1 cellular context compared by ENCODE assay signal in the genomic region with DNA sequence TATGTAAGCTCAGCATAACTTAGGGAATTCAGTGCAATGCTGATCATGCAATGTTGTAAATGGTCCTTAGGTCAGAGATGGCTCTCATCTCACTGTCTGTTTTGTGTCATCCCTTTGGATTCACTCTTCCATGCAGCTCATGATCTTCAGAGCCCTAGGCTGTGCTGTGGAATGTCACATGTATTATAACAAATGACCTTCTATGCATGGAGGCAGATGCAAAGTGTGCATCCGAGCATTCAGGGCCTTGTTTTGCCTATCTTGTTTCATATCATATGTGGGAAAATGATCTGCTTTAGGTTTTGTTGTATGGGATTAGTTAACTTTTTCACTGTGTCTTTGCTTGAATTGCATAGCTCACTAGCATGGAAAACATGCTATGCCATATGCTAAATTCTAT.
TF ChIP-seq lines count a peak whose summit lies in the region.

No MANE protein-coding gene starts in this region.

TF ChIP-seq in SK-N-SH treated with all-trans-retinoic acid at 6 μM for 48 hours, 23 proteins besides CTCF, POLR2A, EP300 and RAD21 (continued from another document):
- TF ChIP-seq, protein P1, sequence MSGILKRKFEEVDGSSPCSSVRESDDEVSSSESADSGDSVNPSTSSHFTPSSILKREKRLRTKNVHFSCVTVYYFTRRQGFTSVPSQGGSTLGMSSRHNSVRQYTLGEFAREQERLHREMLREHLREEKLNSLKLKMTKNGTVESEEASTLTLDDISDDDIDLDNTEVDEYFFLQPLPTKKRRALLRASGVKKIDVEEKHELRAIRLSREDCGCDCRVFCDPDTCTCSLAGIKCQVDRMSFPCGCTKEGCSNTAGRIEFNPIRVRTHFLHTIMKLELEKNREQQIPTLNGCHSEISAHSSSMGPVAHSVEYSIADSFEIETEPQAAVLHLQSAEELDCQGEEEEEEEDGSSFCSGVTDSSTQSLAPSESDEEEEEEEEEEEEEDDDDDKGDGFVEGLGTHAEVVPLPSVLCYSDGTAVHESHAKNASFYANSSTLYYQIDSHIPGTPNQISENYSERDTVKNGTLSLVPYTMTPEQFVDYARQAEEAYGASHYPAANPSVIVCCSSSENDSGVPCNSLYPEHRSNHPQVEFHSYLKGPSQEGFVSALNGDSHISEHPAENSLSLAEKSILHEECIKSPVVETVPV (CRISPR knock-in tag; IDR thresholded peaks at IDR 0.05): no peak
- TF ChIP-seq ZNF70 (CRISPR knock-in tag; IDR thresholded peaks at IDR 0.05) (no peak), OSR1 (CRISPR knock-in tag; IDR thresholded peaks at IDR 0.05) (no peak), TOX (CRISPR knock-in tag; IDR thresholded peaks at IDR 0.05; ENCODE audit: borderline replicate concordance) (no peak), ZFP3 (CRISPR knock-in tag; IDR thresholded peaks at IDR 0.05) (no peak)
- TF ChIP-seq, protein P2, sequence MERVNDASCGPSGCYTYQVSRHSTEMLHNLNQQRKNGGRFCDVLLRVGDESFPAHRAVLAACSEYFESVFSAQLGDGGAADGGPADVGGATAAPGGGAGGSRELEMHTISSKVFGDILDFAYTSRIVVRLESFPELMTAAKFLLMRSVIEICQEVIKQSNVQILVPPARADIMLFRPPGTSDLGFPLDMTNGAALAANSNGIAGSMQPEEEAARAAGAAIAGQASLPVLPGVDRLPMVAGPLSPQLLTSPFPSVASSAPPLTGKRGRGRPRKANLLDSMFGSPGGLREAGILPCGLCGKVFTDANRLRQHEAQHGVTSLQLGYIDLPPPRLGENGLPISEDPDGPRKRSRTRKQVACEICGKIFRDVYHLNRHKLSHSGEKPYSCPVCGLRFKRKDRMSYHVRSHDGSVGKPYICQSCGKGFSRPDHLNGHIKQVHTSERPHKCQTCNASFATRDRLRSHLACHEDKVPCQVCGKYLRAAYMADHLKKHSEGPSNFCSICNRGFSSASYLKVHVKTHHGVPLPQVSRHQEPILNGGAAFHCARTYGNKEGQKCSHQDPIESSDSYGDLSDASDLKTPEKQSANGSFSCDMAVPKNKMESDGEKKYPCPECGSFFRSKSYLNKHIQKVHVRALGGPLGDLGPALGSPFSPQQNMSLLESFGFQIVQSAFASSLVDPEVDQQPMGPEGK (CRISPR knock-in tag; IDR thresholded peaks at IDR 0.05; ENCODE audit: borderline replicate concordance): no peak
